In the genomic region with DNA sequence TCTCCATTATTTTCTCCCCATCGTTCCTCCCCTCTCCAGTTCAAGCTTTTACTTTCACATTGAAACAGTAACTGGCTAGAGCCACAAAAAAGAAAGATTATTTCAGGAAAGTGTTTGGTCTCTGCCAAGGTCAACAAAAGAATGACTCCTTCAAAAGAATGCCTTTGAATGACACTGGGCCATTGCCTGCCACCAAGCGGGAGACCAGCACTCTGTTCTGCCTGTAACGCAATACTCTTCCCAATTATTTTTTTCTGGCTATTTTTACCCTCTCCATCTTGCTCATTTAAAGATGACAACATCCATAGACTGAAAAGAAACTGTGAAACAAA, we compare ENCODE assay signal across 11 cellular contexts. TPM values are rescaled to one million over a fixed set of nuclear protein-coding genes. Genes with fewer than 3 reads are reported as not detected.
A peak's percentile ranks its signal among the peaks of the same experiment; 100 is the strongest.
DNase-seq lines count a peak whose midpoint lies in the region; ATAC-seq, FAIRE-seq and TF ChIP-seq lines count a peak whose summit lies in the region.
"Had no signal": no experiment of that assay in that cellular context is flagged by ENCODE, and none has a peak within 500 bp of the region (broad histone marks: within the 10 kb centered on the region; RNA-seq: fewer than 3 reads in every experiment).

No MANE protein-coding gene starts in this region.

- no peaks in the 10 kb centered on the region for H3K4me1 Mint-ChIP-seq in activated T-helper 2 cell treated with anti-CD3 and anti-CD28 coated beads, Interferon-gamma antibody, Interleukin-2, Interleukin-4, amounts not matched to agents 10 μg/mL and 5 μg/mL and 100 μg/mL, durations not matched to agents 14 hours and 24 hours and 36 hours (ENCODE audit: low read depth)
- H3K4me1 Mint-ChIP-seq in activated CD8-positive, alpha-beta T cell treated with anti-CD3 and anti-CD28 coated beads for 36 hours (ENCODE audit: low read depth), result no peaks in the 10 kb centered on the region
- H3K4me1 Mint-ChIP-seq: activated naive CD8-positive, alpha-beta T cell treated with anti-CD3 and anti-CD28 coated beads, Interleukin-2, amount 10 ng/mL, durations not matched to agents 7 days and 5 days had no signal

- peak; percentile 88 for FAIRE-seq in A204.1 (lab: Jason Lieb, UNC)

- no peaks in the 10 kb centered on the region for H3K9me3 Mint-ChIP-seq in activated T-helper 2 cell treated with anti-CD3 and anti-CD28 coated beads, Interferon-gamma antibody, Interleukin-2, Interleukin-4, amounts not matched to agents 10 μg/mL and 5 μg/mL and 100 μg/mL, durations not matched to agents 14 hours and 24 hours and 36 hours
- no peaks in the 10 kb centered on the region for H3K9me3 Mint-ChIP-seq in activated CD8-positive, alpha-beta T cell treated with anti-CD3 and anti-CD28 coated beads for 36 hours
- H3K9me3 Mint-ChIP-seq: activated naive CD8-positive, alpha-beta T cell treated with anti-CD3 and anti-CD28 coated beads, Interleukin-2, amount 10 ng/mL, durations not matched to agents 7 days and 5 days had no signal

- H3K27ac Mint-ChIP-seq in activated T-helper 2 cell treated with anti-CD3 and anti-CD28 coated beads, Interferon-gamma antibody, Interleukin-2, Interleukin-4, amounts not matched to agents 10 μg/mL and 5 μg/mL and 100 μg/mL, durations not matched to agents 14 hours and 24 hours and 36 hours, result no peak overlapping the region
- H3K27ac Mint-ChIP-seq in activated CD8-positive, alpha-beta T cell treated with anti-CD3 and anti-CD28 coated beads for 36 hours, result no peak overlapping the region
- H3K27ac Mint-ChIP-seq: activated naive CD8-positive, alpha-beta T cell treated with anti-CD3 and anti-CD28 coated beads, Interleukin-2, amount 10 ng/mL, durations not matched to agents 7 days and 5 days had no signal

- CTCF ChIA-PET in activated CD8-positive, alpha-beta T cell treated with anti-CD3 and anti-CD28 coated beads for 36 hours (lab: Charles Lee), result interaction anchor here (1.0 kb wide), 1 partner anchor 69 kb away, joined by 3 read pairs; no protein-coding TSS in a partner anchor

- intact Hi-C loops in activated T-helper 2 cell treated with anti-CD3 and anti-CD28 coated beads, Interferon-gamma antibody, Interleukin-2, Interleukin-4, amounts not matched to agents 10 μg/mL and 5 μg/mL and 100 μg/mL, durations not matched to agents 14 hours and 24 hours and 36 hours (cut with micrococcal nuclease), result no loop called here
- intact Hi-C loops in activated CD8-positive, alpha-beta T cell treated with anti-CD3 and anti-CD28 coated beads for 36 hours (cut with micrococcal nuclease), result no loop called here

- H3K27me3 Mint-ChIP-seq in activated T-helper 2 cell treated with anti-CD3 and anti-CD28 coated beads, Interferon-gamma antibody, Interleukin-2, Interleukin-4, amounts not matched to agents 10 μg/mL and 5 μg/mL and 100 μg/mL, durations not matched to agents 14 hours and 24 hours and 36 hours (ENCODE audit: low read depth), result no peaks in the 10 kb centered on the region
- H3K27me3 Mint-ChIP-seq in activated CD8-positive, alpha-beta T cell treated with anti-CD3 and anti-CD28 coated beads for 36 hours, result no peaks in the 10 kb centered on the region
- H3K27me3 Mint-ChIP-seq: activated naive CD8-positive, alpha-beta T cell treated with anti-CD3 and anti-CD28 coated beads, Interleukin-2, amount 10 ng/mL, durations not matched to agents 7 days and 5 days had no signal

- H3K4me3 Mint-ChIP-seq in activated T-helper 2 cell treated with anti-CD3 and anti-CD28 coated beads, Interferon-gamma antibody, Interleukin-2, Interleukin-4, amounts not matched to agents 10 μg/mL and 5 μg/mL and 100 μg/mL, durations not matched to agents 14 hours and 24 hours and 36 hours (ENCODE audit: low read depth), result no peak overlapping the region
- no peak overlapping the region for H3K4me3 Mint-ChIP-seq in activated CD8-positive, alpha-beta T cell treated with anti-CD3 and anti-CD28 coated beads for 36 hours
- H3K4me3 Mint-ChIP-seq: activated naive CD8-positive, alpha-beta T cell treated with anti-CD3 and anti-CD28 coated beads, Interleukin-2, amount 10 ng/mL, durations not matched to agents 7 days and 5 days had no signal

- no peak for ATAC-seq in activated CD8-positive, alpha-beta T cell treated with anti-CD3 and anti-CD28 coated beads for 36 hours

- no peak for TF ChIP-seq CTCF in activated CD8-positive, alpha-beta T cell treated with anti-CD3 and anti-CD28 coated beads for 36 hours (IDR thresholded peaks at IDR 0.05)

- DNase-seq in NCI-H2029 treated with DMSO at 0.1 percent for 48 hours (lab: John Stamatoyannopoulos, UW) (peak; percentile 53), fibroblast of peridontal ligament (ENCODE audit: extremely low read depth) (peak; percentile 43), myocyte (ENCODE audit: low read depth) (peak; percentile 43), NCI-H446 (lab: John Stamatoyannopoulos, UW) (no peak), NCI-H2227 (lab: John Stamatoyannopoulos, UW; ENCODE audit: unreplicated experiment) (no peak)
- no peak for DNase-seq in activated T-helper 2 cell treated with anti-CD3 and anti-CD28 coated beads, Interferon-gamma antibody, Interleukin-2, Interleukin-4, amounts not matched to agents 10 μg/mL and 5 μg/mL and 100 μg/mL, durations not matched to agents 14 hours and 24 hours and 36 hours (ENCODE audit: low spot score)
- no peak for DNase-seq in activated CD8-positive, alpha-beta T cell treated with anti-CD3 and anti-CD28 coated beads for 36 hours
- DNase-seq: activated naive CD8-positive, alpha-beta T cell treated with anti-CD3 and anti-CD28 coated beads, Interleukin-2, amount 10 ng/mL, durations not matched to agents 7 days and 5 days; NCI-H226; stimulated activated CD4-positive, alpha-beta T cell treated with anti-CD3 and anti-CD28 coated beads, Interleukin-4, amount 100 ng/mL, for 24 hours had no signal

- POLR2A ChIA-PET in activated CD8-positive, alpha-beta T cell treated with anti-CD3 and anti-CD28 coated beads for 36 hours (lab: Charles Lee), result no interaction called here

- H3K36me3 Mint-ChIP-seq in activated T-helper 2 cell treated with anti-CD3 and anti-CD28 coated beads, Interferon-gamma antibody, Interleukin-2, Interleukin-4, amounts not matched to agents 10 μg/mL and 5 μg/mL and 100 μg/mL, durations not matched to agents 14 hours and 24 hours and 36 hours (ENCODE audit: low read depth), result no peaks in the 10 kb centered on the region
- H3K36me3 Mint-ChIP-seq in activated CD8-positive, alpha-beta T cell treated with anti-CD3 and anti-CD28 coated beads for 36 hours (ENCODE audit: low read depth), result no peaks in the 10 kb centered on the region
- H3K36me3 Mint-ChIP-seq: activated naive CD8-positive, alpha-beta T cell treated with anti-CD3 and anti-CD28 coated beads, Interleukin-2, amount 10 ng/mL, durations not matched to agents 7 days and 5 days had no signal

RNA-seq across cellular contexts. Expression of a gene that starts 37.3 kb away (rescaled TPM):
- 3.6 and 10.2 TPM in 2 replicates for total RNA-seq in myocyte
- 3.2 TPM for polyA plus RNA-seq in myocyte (2012)
- 2.9 and 3.2 TPM in 2 replicates for total RNA-seq in activated T-helper 2 cell treated with anti-CD3 and anti-CD28 coated beads, Interferon-gamma antibody, Interleukin-2, Interleukin-4, amounts not matched to agents 10 μg/mL and 5 μg/mL and 100 μg/mL, durations not matched to agents 14 hours and 24 hours and 36 hours
- total RNA-seq in activated CD8-positive, alpha-beta T cell treated with anti-CD3 and anti-CD28 coated beads for 36 hours, result 1 to 10 TPM; 4.0 to 5.0 TPM

Comparison
In these comparisons a context has a peak if more than half of its experiments do, and no peak if none do; other contexts are left out.
1. DNase-seq: peak in NCI-H2029 treated with DMSO at 0.1 percent for 48 hours (single experiment), fibroblast of peridontal ligament (single experiment) and myocyte (single experiment); none in activated T-helper 2 cell treated with anti-CD3 and anti-CD28 coated beads, Interferon-gamma antibody, Interleukin-2, Interleukin-4, amounts not matched to agents 10 μg/mL and 5 μg/mL and 100 μg/mL, durations not matched to agents 14 hours and 24 hours and 36 hours (single experiment), NCI-H446 (0 of 2), activated CD8-positive, alpha-beta T cell treated with anti-CD3 and anti-CD28 coated beads for 36 hours (single experiment) and NCI-H2227 (single experiment).